ENCODE assay signal across 12 cellular contexts in genomic region chr11:95156916-95157568, GRCh38.
DNase-seq lines count a peak whose midpoint lies in the region; FAIRE-seq and TF ChIP-seq lines count a peak whose summit lies in the region.
"Had no signal": no experiment of that assay in that cellular context is flagged by ENCODE, and none has a peak within 500 bp of the region (broad histone marks: within the 10 kb centered on the region; RNA-seq: fewer than 3 reads in every experiment).

No MANE protein-coding gene starts in this region.

- intact Hi-C loops in activated CD4-positive, alpha-beta T cell treated with anti-CD3 and anti-CD28 coated beads, Interleukin-2, amount 10 ng/mL, durations not matched to agents 24 days and 14 days (cut with micrococcal nuclease): loop anchor here (10.0 kb wide), 1 partner anchor 448 kb away; no protein-coding TSS in a partner anchor

- H4K20me1 ChIP-seq in hepatocyte (ENCODE audit: insufficient read depth, poor library complexity, severe bottlenecking): no peaks in the 10 kb centered on the region

- H3K79me2 ChIP-seq in hepatocyte: no peaks in the 10 kb centered on the region

- POLR2A ChIA-PET in CD8-positive, alpha-beta memory T cell (lab: Charles Lee): interaction anchor here (0.6 kb wide), 1 partner anchor 272 kb away, joined by 3 read pairs; no protein-coding TSS in a partner anchor

- H3K27me3 ChIP-seq in CD8-positive, alpha-beta memory T cell (ENCODE audit: insufficient read depth, low read length, poor library complexity, severe bottlenecking): no peaks in the 10 kb centered on the region
- H3K27me3 ChIP-seq in hepatocyte: no peaks in the 10 kb centered on the region
- no peaks in the 10 kb centered on the region for H3K27me3 ChIP-seq in small intestine (ENCODE audit: control insufficient read depth in 2 of 2, insufficient read depth in 2 of 2, low read length in 2 of 2)

- DNase-seq in CD8-positive, alpha-beta memory T cell: no peak
- peak; percentile 53 for DNase-seq in astrocyte of the hippocampus (ENCODE audit: low read depth, low spot score)
- DNase-seq in hepatocyte (ENCODE audit: low spot score): no peak
- DNase-seq in small intestine: peak; percentile 14
- DNase-seq in NCI-H2081 treated with DMSO at 0.1 percent for 48 hours (lab: John Stamatoyannopoulos, UW): no peak
- no peak for DNase-seq in GOT3 (lab: John Stamatoyannopoulos, UW)
- no peak for DNase-seq in OCI-M1 (lab: John Stamatoyannopoulos, UW)
- DNase-seq in activated CD4-positive, alpha-beta T cell treated with anti-CD3 and anti-CD28 coated beads, Interleukin-2, amount 10 ng/mL, durations not matched to agents 24 days and 14 days: no peak
- DNase-seq: activated CD8-positive, alpha-beta memory T cell treated with anti-CD3 and anti-CD28 coated beads, Interleukin-2, amount 10 ng/mL, durations not matched to agents 7 days and 5 days; Kasumi-1; stimulated activated CD4-positive, alpha-beta T cell treated with anti-CD3 and anti-CD28 coated beads, Interleukin-4, amount 100 ng/mL, for 1 hour had no signal

- TF ChIP-seq CTCF in hepatocyte (IDR thresholded peaks at IDR 0.05; ENCODE audit: poor library complexity): no peak

- 69% methylated on average over 7 of the region's 7 CpGs for WGBS in hepatocyte (ENCODE audit: low lambda C conversion rate, missing lambda C conversion rate)
- WGBS in small intestine, 3 donors: 46 to 65% (median 51%) methylated on average over 7 of the region's 7 CpGs

- H3K9me3 ChIP-seq in CD8-positive, alpha-beta memory T cell (ENCODE audit: low read length): no peaks in the 10 kb centered on the region
- no peaks in the 10 kb centered on the region for H3K9me3 ChIP-seq in hepatocyte (ENCODE audit: low read depth)
- no peaks in the 10 kb centered on the region for H3K9me3 ChIP-seq in small intestine (ENCODE audit: control insufficient read depth, low read depth)

- no peak overlapping the region for H3K4me3 ChIP-seq in CD8-positive, alpha-beta memory T cell (ENCODE audit: low read length)
- H3K4me3 ChIP-seq in hepatocyte (no peak overlapping the region), small intestine (ENCODE audit: low read depth in 1 of 2, low read length in 2 of 2) (no peak overlapping the region)

- H3K9me3 Mint-ChIP-seq in CD8-positive, alpha-beta memory T cell: no peaks in the 10 kb centered on the region
- H3K9me3 Mint-ChIP-seq in activated CD4-positive, alpha-beta T cell treated with anti-CD3 and anti-CD28 coated beads, Interleukin-2, amount 10 ng/mL, durations not matched to agents 24 days and 14 days: peaks cover 3% of the 10 kb centered on the region

- H3K4me1 Mint-ChIP-seq in CD8-positive, alpha-beta memory T cell: peaks cover 37 to 47% (median 41%) of the 10 kb centered on the region in 3 donors
- peaks cover 47% of the 10 kb centered on the region for H3K4me1 Mint-ChIP-seq in activated CD4-positive, alpha-beta T cell treated with anti-CD3 and anti-CD28 coated beads, Interleukin-2, amount 10 ng/mL, durations not matched to agents 24 days and 14 days

- H3K27ac ChIP-seq in CD8-positive, alpha-beta memory T cell (ENCODE audit: low read depth, low read length): no peak overlapping the region
- H3K27ac ChIP-seq in hepatocyte (peak overlapping the region; percentile 22), small intestine (ENCODE audit: low read depth in 1 of 2, low read length in 1 of 2) (peak overlapping the region in 1 of 2 donors; percentile 51)

- peak overlapping the region in 6 of 8 donors; percentile 8 to 78 (median 53) for H3K27ac Mint-ChIP-seq in CD8-positive, alpha-beta memory T cell
- no peak overlapping the region for H3K27ac Mint-ChIP-seq in activated CD4-positive, alpha-beta T cell treated with anti-CD3 and anti-CD28 coated beads, Interleukin-2, amount 10 ng/mL, durations not matched to agents 24 days and 14 days
- H3K27ac Mint-ChIP-seq: activated CD8-positive, alpha-beta memory T cell treated with anti-CD3 and anti-CD28 coated beads, Interleukin-2, amount 10 ng/mL, durations not matched to agents 7 days and 5 days had no signal

- no peak overlapping the region for H3K4me3 Mint-ChIP-seq in CD8-positive, alpha-beta memory T cell
- H3K4me3 Mint-ChIP-seq in activated CD4-positive, alpha-beta T cell treated with anti-CD3 and anti-CD28 coated beads, Interleukin-2, amount 10 ng/mL, durations not matched to agents 24 days and 14 days: no peak overlapping the region
- H3K4me3 Mint-ChIP-seq: activated CD8-positive, alpha-beta memory T cell treated with anti-CD3 and anti-CD28 coated beads, Interleukin-2, amount 10 ng/mL, durations not matched to agents 7 days and 5 days had no signal

- CTCF ChIA-PET in CD8-positive, alpha-beta memory T cell (lab: Charles Lee): interaction anchor here (1.1 to 14.5 kb wide), 4 partner anchors 9 to 606 kb away, joined by 3 to 335 read pairs (median 4); no protein-coding TSS in a partner anchor

- H3K36me3 ChIP-seq in CD8-positive, alpha-beta memory T cell (ENCODE audit: insufficient read depth, low read length): no peaks in the 10 kb centered on the region
- H3K36me3 ChIP-seq in hepatocyte (replicated peaks; ENCODE audit: insufficient read depth, low read depth) (no peaks in the 10 kb centered on the region), small intestine (ENCODE audit: control insufficient read depth in 2 of 2, insufficient read depth in 2 of 2, low read length in 2 of 2) (no peaks in the 10 kb centered on the region)

- no peak overlapping the region for H2AFZ ChIP-seq in hepatocyte

- H3K9me2 ChIP-seq in hepatocyte (replicated peaks; ENCODE audit: insufficient read depth): no peaks in the 10 kb centered on the region

- H3K27me3 Mint-ChIP-seq in CD8-positive, alpha-beta memory T cell: no peaks in the 10 kb centered on the region
- H3K27me3 Mint-ChIP-seq in activated CD4-positive, alpha-beta T cell treated with anti-CD3 and anti-CD28 coated beads, Interleukin-2, amount 10 ng/mL, durations not matched to agents 24 days and 14 days: no peaks in the 10 kb centered on the region
- H3K27me3 Mint-ChIP-seq: activated CD8-positive, alpha-beta memory T cell treated with anti-CD3 and anti-CD28 coated beads, Interleukin-2, amount 10 ng/mL, durations not matched to agents 7 days and 5 days had no signal

- H3K4me1 ChIP-seq in CD8-positive, alpha-beta memory T cell (ENCODE audit: insufficient read depth, low read length): peaks cover 32% of the 10 kb centered on the region
- H3K4me1 ChIP-seq in hepatocyte (ENCODE audit: insufficient read depth): peaks cover 9% of the 10 kb centered on the region
- H3K4me1 ChIP-seq in small intestine (ENCODE audit: control insufficient read depth in 2 of 2, insufficient read depth in 1 of 2, low read depth in 1 of 2, low read length in 1 of 2): peaks cover 0 to 3% of the 10 kb centered on the region in 2 donors

- no peak for FAIRE-seq in small intestine (lab: Jason Lieb, UNC)
- FAIRE-seq: endothelial cell of umbilical vein had no signal

- no peak overlapping the region for H3K4me2 ChIP-seq in hepatocyte

- peaks cover 5 to 10% (median 6%) of the 10 kb centered on the region in 3 donors for H3K36me3 Mint-ChIP-seq in CD8-positive, alpha-beta memory T cell
- peaks cover 8% of the 10 kb centered on the region for H3K36me3 Mint-ChIP-seq in activated CD4-positive, alpha-beta T cell treated with anti-CD3 and anti-CD28 coated beads, Interleukin-2, amount 10 ng/mL, durations not matched to agents 24 days and 14 days (ENCODE audit: low read depth)

Comparison
In these comparisons a context has a peak if more than half of its experiments do, and no peak if none do; other contexts are left out.
1. DNase-seq: peak in astrocyte of the hippocampus (single experiment) and small intestine (single experiment); none in CD8-positive, alpha-beta memory T cell (0 of 5), hepatocyte (single experiment), NCI-H2081 treated with DMSO at 0.1 percent for 48 hours (single experiment), GOT3 (single experiment), OCI-M1 (single experiment) and activated CD4-positive, alpha-beta T cell treated with anti-CD3 and anti-CD28 coated beads, Interleukin-2, amount 10 ng/mL, durations not matched to agents 24 days and 14 days (single experiment).